11 cellular contexts compared by ENCODE assay signal in genomic region chr13:46173656-46174055, GRCh38.
A peak's percentile ranks its signal among the peaks of the same experiment; 100 is the strongest.
DNase-seq lines count a peak whose midpoint lies in the region; ATAC-seq and TF ChIP-seq lines count a peak whose summit lies in the region.
"Had no signal": no experiment of that assay in that cellular context is flagged by ENCODE, and none has a peak within 500 bp of the region (broad histone marks: within the 10 kb centered on the region; RNA-seq: fewer than 3 reads in every experiment).

No MANE protein-coding gene starts in this region.

- H3K4me3 ChIP-seq in GM12875 (ENCODE audit: low read depth, low read length) (peak overlapping the region; percentile 37), NB4 (ENCODE audit: low read depth, low read length) (peak overlapping the region; percentile 46)
- H3K4me3 ChIP-seq: vagina had no signal

- DNase-seq in NB4 (ENCODE audit: low read depth) = peak; percentile 68
- no peak for DNase-seq in effector memory CD8-positive, alpha-beta T cell
- DNase-seq in NCI-H2081 treated with DMSO at 0.1 percent for 48 hours (lab: John Stamatoyannopoulos, UW) = no peak
- no peak for DNase-seq in DMS53 (lab: John Stamatoyannopoulos, UW)
- DNase-seq in activated CD8-positive, alpha-beta memory T cell treated with anti-CD3 and anti-CD28 coated beads, Interleukin-2, amount 50 U/mL, for 4 hours = no peak
- DNase-seq in putamen (ENCODE audit: low spot score) = no peak
- DNase-seq: H9, NCI-H1048 had no signal

- ATAC-seq in GM21529 (IDR thresholded peaks at IDR 0.05; ENCODE audit: unreplicated experiment) = peak; percentile 34
- peak; percentile 36 for ATAC-seq in effector memory CD8-positive, alpha-beta T cell (replicated peaks)

- no peak for TF ChIP-seq CTCF in GM12875 (IDR thresholded peaks at IDR 0.05; ENCODE audit: borderline replicate concordance, insufficient read depth, low read depth, low read length)
- TF ChIP-seq CTCF in NB4 (IDR thresholded peaks at IDR 0.05; ENCODE audit: low read depth, low read length) = no peak

- H3K36me3 Mint-ChIP-seq in effector memory CD8-positive, alpha-beta T cell (ENCODE audit: insufficient read depth) = peaks cover 71% of the 10 kb centered on the region

- H3K4me1 Mint-ChIP-seq in effector memory CD8-positive, alpha-beta T cell (ENCODE audit: low read depth in 2 of 2) = peaks cover 85 to 94% of the 10 kb centered on the region in 2 donors

- H3K4me3 Mint-ChIP-seq in effector memory CD8-positive, alpha-beta T cell = peak overlapping the region; percentile 91 to 98
- H3K4me3 Mint-ChIP-seq: H9 had no signal

- H3K27me3 Mint-ChIP-seq in effector memory CD8-positive, alpha-beta T cell = no peaks in the 10 kb centered on the region

- no peak for TF ChIP-seq POLR2A in NB4 (IDR thresholded peaks at IDR 0.05; ENCODE audit: extremely low read depth, insufficient read length)

- H3K27ac Mint-ChIP-seq in effector memory CD8-positive, alpha-beta T cell = peak overlapping the region; percentile 95 to 97
- H3K27ac Mint-ChIP-seq: H9 had no signal

- no peaks in the 10 kb centered on the region for H3K9me3 Mint-ChIP-seq in effector memory CD8-positive, alpha-beta T cell
- H3K9me3 Mint-ChIP-seq: H9 had no signal
